10 cellular contexts compared by ENCODE assay signal in the genomic region with DNA sequence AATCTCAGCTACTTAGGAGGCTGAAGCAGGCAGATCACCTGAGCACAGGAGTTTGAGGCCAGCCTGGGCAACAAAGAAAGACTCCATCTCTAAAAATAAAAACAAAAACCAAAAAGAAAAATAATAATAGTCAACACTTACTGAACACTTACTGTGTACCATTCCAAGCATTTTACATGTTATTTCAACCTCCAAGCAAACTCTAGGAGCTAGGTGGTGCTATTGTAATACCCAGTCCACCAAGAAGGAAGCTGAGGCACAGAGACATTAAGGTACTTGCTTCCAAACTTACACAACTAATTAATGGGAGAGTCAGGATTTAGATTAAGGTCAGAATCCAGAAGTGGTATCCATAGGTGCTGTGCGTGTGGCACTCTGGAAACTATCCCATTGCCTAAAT. TPM values are rescaled to one million over a fixed set of nuclear protein-coding genes. Genes with fewer than 3 reads are reported as not detected.
DNase-seq lines count a peak whose midpoint lies in the region; ATAC-seq, FAIRE-seq and TF ChIP-seq lines count a peak whose summit lies in the region.
"Had no signal": no experiment of that assay in that cellular context is flagged by ENCODE, and none has a peak within 500 bp of the region (broad histone marks: within the 10 kb centered on the region; RNA-seq: fewer than 3 reads in every experiment).

No MANE protein-coding gene starts in this region.

- no peak for TF ChIP-seq EP300 in HepG2 (IDR thresholded peaks at IDR 0.05; ENCODE audit: low read depth in 2 of 2, low read length in 2 of 2)
- TF ChIP-seq EP300 in HepG2 (CRISPR knock-in tag; IDR thresholded peaks at IDR 0.05; ENCODE audit: borderline replicate concordance): no peak

- H3K27ac ChIP-seq in HEK293 (ENCODE audit: extremely low read depth, low read depth, low read length) (no peak overlapping the region), HepG2 (ENCODE audit: extremely low read length, insufficient read depth, low read length) (no peak overlapping the region)

- no peak overlapping the region for H3K4me3 Mint-ChIP-seq in CD14-positive monocyte

- peaks cover 2 to 9% (median 7%) of the 10 kb centered on the region in 3 donors for H3K27me3 Mint-ChIP-seq in CD14-positive monocyte (ENCODE audit: low read depth in 3 of 3)

- H2AFZ ChIP-seq in HepG2 (ENCODE audit: low read length): no peak overlapping the region

- intact Hi-C loops in CD14-positive monocyte (cut with micrococcal nuclease): loop anchor here (2.0 to 5.0 kb wide), 2 partner anchors 194 to 195 kb away; no protein-coding TSS in a partner anchor
- intact Hi-C loops in HepG2 (cut with micrococcal nuclease; ENCODE audit: unreplicated experiment): loop anchor here (1.0 to 10.0 kb wide), 4 partner anchors 55 to 273 kb away; a partner anchor contains a TSS

- H3K9ac ChIP-seq in HepG2 (ENCODE audit: insufficient read depth, low read depth, low read length): no peak overlapping the region

- WGBS in HepG2 (ENCODE audit: low lambda C conversion rate): 75% methylated on average over 1 of the region's 1 CpG

- no peaks in the 10 kb centered on the region for H3K36me3 ChIP-seq in HEK293 (ENCODE audit: control insufficient read depth in 2 of 2, insufficient read depth in 1 of 2, low read length in 2 of 2)
- no peaks in the 10 kb centered on the region for H3K36me3 ChIP-seq in HepG2 (replicated peaks in 1 of 2; ENCODE audit: control insufficient read depth in 1 of 2, insufficient read depth in 2 of 2, low read length in 2 of 2)
- no peaks in the 10 kb centered on the region for H3K36me3 ChIP-seq in H7 (replicated peaks; ENCODE audit: control insufficient read depth, insufficient read depth, low read length)

- no peak for FAIRE-seq in HepG2 (lab: Jason Lieb, UNC)

- BruUV-seq in HepG2 (replicated peaks; lab: Mats Ljungman, UMichigan): no TSS peak

- H3K36me3 Mint-ChIP-seq in CD14-positive monocyte: no peaks in the 10 kb centered on the region

- 0 out of 2 replicates have a peak, but pooled peaks have one; percentile 15 for TF ChIP-seq RAD21 in HepG2 (CRISPR knock-in tag; IDR thresholded peaks at IDR 0.05)

- TF ChIP-seq POLR2A in HepG2 (IDR thresholded peaks at IDR 0.05; ENCODE audit: insufficient read depth in 1 of 2, low read depth in 2 of 2, low read length in 2 of 2): no peak

- no peaks in the 10 kb centered on the region for H3K4me1 Mint-ChIP-seq in CD14-positive monocyte

- no peaks in the 10 kb centered on the region for H4K20me1 ChIP-seq in HepG2 (ENCODE audit: insufficient read depth, low read length)

- no peak overlapping the region for H3K27ac Mint-ChIP-seq in CD14-positive monocyte

- CTCF ChIA-PET in HEK293 (lab: Yijun Ruan, JAX): interaction anchor here (0.5 to 5.1 kb wide), 17 partner anchors 14 to 195 kb away, joined by 3 to 44 read pairs (median 4); a partner anchor contains a TSS
- CTCF ChIA-PET in HepG2 (lab: Yijun Ruan, JAX; ENCODE audit: low intra/inter-chr PET ratio, low total read pairs): interaction anchor here (1.2 to 2.7 kb wide), 3 partner anchors 87 to 196 kb away, joined by 4 to 8 read pairs (median 8); no protein-coding TSS in a partner anchor

- H3K4me3 ChIP-seq in HEK293 (ENCODE audit: low read depth, low read length) (no peak overlapping the region), WI38 (ENCODE audit: low read depth, low read length) (no peak overlapping the region), HepG2 (replicated peaks in 1 of 3; ENCODE audit: insufficient read depth in 1 of 3, low read depth in 2 of 3, low read length in 3 of 3) (no peak overlapping the region), H7 (ENCODE audit: insufficient read depth, low read depth, low read length) (no peak overlapping the region)

- no peak overlapping the region for H3K4me2 ChIP-seq in HepG2 (ENCODE audit: low read depth, low read length)

- H3K9me3 ChIP-seq in HEK293 (ENCODE audit: control insufficient read depth, insufficient read depth, low read depth, low read length) (no peaks in the 10 kb centered on the region), HepG2 (ENCODE audit: low read length) (no peaks in the 10 kb centered on the region)

- H3K9me3 Mint-ChIP-seq in CD14-positive monocyte: no peaks in the 10 kb centered on the region

- POLR2A ChIA-PET in HEK293 (lab: Yijun Ruan, JAX): interaction anchor here (2.3 kb wide), 1 partner anchor 109 kb away, joined by 6 read pairs; a partner anchor contains a TSS
- POLR2A ChIA-PET in HepG2 (lab: Yijun Ruan, JAX): interaction anchor here (1.2 kb wide), 1 partner anchor 108 kb away, joined by 3 read pairs; a partner anchor contains a TSS

- in situ Hi-C loops in HepG2 (cut with HindIII; ENCODE audit: extremely low pct_ligation_motif_present, low pct_unique_long_range_greater_than_20kb): no loop called here

- H3K27me3 ChIP-seq in HepG2 (ENCODE audit: control insufficient read depth in 1 of 2, insufficient read depth in 2 of 2, low read length in 2 of 2) (peaks cover 2 to 18% of the 10 kb centered on the region in 2 experiments; a peak in 3 of 5 replicates), H7 (ENCODE audit: control insufficient read depth, insufficient read depth, low read length) (no peaks in the 10 kb centered on the region)

- TF ChIP-seq CTCF in CD14-positive monocyte (IDR thresholded peaks at IDR 0.05): peak; percentile 33
- peak; percentile 46; the same call in 1 of the 2 replicates for TF ChIP-seq CTCF in HEK293 (tag by site-specific recombination; IDR thresholded peaks at IDR 0.05)
- TF ChIP-seq CTCF in WI38 (IDR thresholded peaks at IDR 0.05; ENCODE audit: low read depth, low read length): 0 out of 2 replicates have a peak, but pooled peaks have one; percentile 11
- TF ChIP-seq CTCF in HepG2 (CRISPR knock-in tag; IDR thresholded peaks at IDR 0.05): peak; percentile 79
- no peak for TF ChIP-seq CTCF in omental fat pad (IDR thresholded peaks at IDR 0.05)

- H3K4me1 ChIP-seq in HEK293 (ENCODE audit: control insufficient read depth, insufficient read depth, low read length): peaks cover 5% of the 10 kb centered on the region; the same call in 1 of the 2 replicates
- H3K4me1 ChIP-seq in HepG2 (ENCODE audit: insufficient read depth, low read length): peaks cover 16% of the 10 kb centered on the region

- no peaks in the 10 kb centered on the region for H3K79me2 ChIP-seq in HepG2 (ENCODE audit: insufficient read depth, low read length)

- no peak; the same call in 2 of the 3 replicates for ATAC-seq in HepG2
- no peak for ATAC-seq in omental fat pad (ENCODE audit: low FRiP score)
- ATAC-seq in HG02981 (IDR thresholded peaks at IDR 0.05; ENCODE audit: unreplicated experiment): no peak

- DNase-seq in CD14-positive monocyte (ENCODE audit: low spot score): no peak
- DNase-seq in HepG2 (ENCODE audit: low spot score): peak; percentile 59
- no peak for DNase-seq in retina
- no peak for DNase-seq in H7
- DNase-seq in omental fat pad (ENCODE audit: low spot score): no peak
- DNase-seq: nucleus accumbens had no signal

RNA-seq across cellular contexts. Expression of a gene that starts 13.7 kb away (rescaled TPM):
- polyA plus RNA-seq in CD14-positive monocyte (not detected), HepG2 (2011; rRNA removed) (not detected in 2 replicates)
- total RNA-seq in HepG2 (2016; rRNA removed; fragmentation: Illumina TruSeq; extraction: Trizol) (not detected in 2 replicates), omental fat pad (not detected)
- total RNA-seq in HepG2 (2016; cell fraction: cytosol; rRNA removed; fragmentation: Illumina TruSeq; extraction: Trizol; ENCODE audit: low read depth): not detected in 2 replicates
- total RNA-seq in HepG2 (2016; cell fraction: insoluble cytoplasmic fraction; rRNA removed; fragmentation: Illumina TruSeq; extraction: Trizol): not detected in 2 replicates
- not detected in 2 replicates for total RNA-seq in HepG2 (2016; cell fraction: membrane; rRNA removed; fragmentation: Illumina TruSeq; extraction: Trizol)
- total RNA-seq in HepG2 (2016; cell fraction: nucleus; rRNA removed; fragmentation: Illumina TruSeq; extraction: Trizol): not detected in 2 replicates
- polyA plus RNA-seq in HepG2 (2011; cell fraction: cytosol; rRNA removed): not detected in 2 replicates
- not detected in 2 replicates for polyA plus RNA-seq in HepG2 (2011; cell fraction: nucleus; rRNA removed)
- not detected in 2 replicates for polyA plus RNA-seq in HepG2 (2012)
- polyA plus RNA-seq in HepG2 (2016; cell fraction: cytosol; fragmentation: Illumina TruSeq; extraction: Trizol; ENCODE audit: low read depth): not detected in 2 replicates
- not detected in 2 replicates for polyA plus RNA-seq in HepG2 (2016; cell fraction: insoluble cytoplasmic fraction; fragmentation: Illumina TruSeq; extraction: Trizol; ENCODE audit: low read depth)
- polyA plus RNA-seq in HepG2 (2016; cell fraction: membrane; fragmentation: Illumina TruSeq; extraction: Trizol; ENCODE audit: low read depth): not detected in 2 replicates
- polyA plus RNA-seq in HepG2 (2016; cell fraction: nucleus; fragmentation: Illumina TruSeq; extraction: Trizol; ENCODE audit: insufficient read depth, low read depth): not detected in 2 replicates
- not detected in 2 replicates for polyA minus RNA-seq in HepG2 (2011; rRNA and poly(A)+ RNA removed; ENCODE audit: low replicate concordance)
- not detected in 2 replicates for polyA minus RNA-seq in HepG2 (2011; cell fraction: cytosol; rRNA and poly(A)+ RNA removed)
- not detected in 2 replicates for polyA minus RNA-seq in HepG2 (2011; cell fraction: nucleus; rRNA and poly(A)+ RNA removed)
- total RNA-seq in H7 (2014; rRNA removed; shearing (Covaris generic)): not detected in 2 replicates
- total RNA-seq: urinary bladder had no signal
- polyA plus RNA-seq: urinary bladder had no signal

RNA-seq across cellular contexts. Expression of a gene that starts 59.8 kb away (rescaled TPM):
- polyA plus RNA-seq in CD14-positive monocyte: 10 to 100 TPM in 1 of 2 donors, 1 to 10 TPM in 1; 9.4 to 13.4 TPM
- total RNA-seq in HepG2 (2016; rRNA removed; fragmentation: Illumina TruSeq; extraction: Trizol): 16.1 and 22.8 TPM in 2 replicates
- total RNA-seq in HepG2 (2016; cell fraction: cytosol; rRNA removed; fragmentation: Illumina TruSeq; extraction: Trizol; ENCODE audit: low read depth): 1.9 and 2.6 TPM in 2 replicates
- 13.5 and 23.6 TPM in 2 replicates for total RNA-seq in HepG2 (2016; cell fraction: insoluble cytoplasmic fraction; rRNA removed; fragmentation: Illumina TruSeq; extraction: Trizol)
- total RNA-seq in HepG2 (2016; cell fraction: membrane; rRNA removed; fragmentation: Illumina TruSeq; extraction: Trizol): 5.5 and 6.1 TPM in 2 replicates
- total RNA-seq in HepG2 (2016; cell fraction: nucleus; rRNA removed; fragmentation: Illumina TruSeq; extraction: Trizol): 15.3 and 18.4 TPM in 2 replicates
- polyA plus RNA-seq in HepG2 (2011; rRNA removed): 47.5 and 48.1 TPM in 2 replicates
- polyA plus RNA-seq in HepG2 (2011; cell fraction: cytosol; rRNA removed): 40.5 and 42.2 TPM in 2 replicates
- polyA plus RNA-seq in HepG2 (2011; cell fraction: nucleus; rRNA removed): 28.4 and 31.8 TPM in 2 replicates
- polyA plus RNA-seq in HepG2 (2012): 28.4 and 31.9 TPM in 2 replicates
- polyA plus RNA-seq in HepG2 (2016; cell fraction: cytosol; fragmentation: Illumina TruSeq; extraction: Trizol; ENCODE audit: low read depth): 4.3 and 5.4 TPM in 2 replicates
- 31.7 and 36.0 TPM in 2 replicates for polyA plus RNA-seq in HepG2 (2016; cell fraction: insoluble cytoplasmic fraction; fragmentation: Illumina TruSeq; extraction: Trizol; ENCODE audit: low read depth)
- polyA plus RNA-seq in HepG2 (2016; cell fraction: membrane; fragmentation: Illumina TruSeq; extraction: Trizol; ENCODE audit: low read depth): 10.4 and 12.8 TPM in 2 replicates
- 27.4 and 28.0 TPM in 2 replicates for polyA plus RNA-seq in HepG2 (2016; cell fraction: nucleus; fragmentation: Illumina TruSeq; extraction: Trizol; ENCODE audit: insufficient read depth, low read depth)
- 45.6 and 63.5 TPM in 2 replicates for polyA minus RNA-seq in HepG2 (2011; rRNA and poly(A)+ RNA removed; ENCODE audit: low replicate concordance)
- polyA minus RNA-seq in HepG2 (2011; cell fraction: cytosol; rRNA and poly(A)+ RNA removed): 14.6 and 19.0 TPM in 2 replicates
- polyA minus RNA-seq in HepG2 (2011; cell fraction: nucleus; rRNA and poly(A)+ RNA removed): 26.9 and 36.6 TPM in 2 replicates
- total RNA-seq in H7 (2014; rRNA removed; shearing (Covaris generic)): 28.4 and 29.6 TPM in 2 replicates
- 10 to 100 TPM; 14.9 to 33.5 (median 21.1) TPM for total RNA-seq in omental fat pad

Comparison
In these comparisons a context has a peak if more than half of its experiments do, and no peak if none do; other contexts are left out.
1. CTCF ChIP-seq: peak in CD14-positive monocyte (single experiment), HEK293 (single experiment), WI38 (single experiment) and HepG2 (single experiment); none in omental fat pad (0 of 3).